15 cellular contexts compared by ENCODE assay signal in the genomic region with DNA sequence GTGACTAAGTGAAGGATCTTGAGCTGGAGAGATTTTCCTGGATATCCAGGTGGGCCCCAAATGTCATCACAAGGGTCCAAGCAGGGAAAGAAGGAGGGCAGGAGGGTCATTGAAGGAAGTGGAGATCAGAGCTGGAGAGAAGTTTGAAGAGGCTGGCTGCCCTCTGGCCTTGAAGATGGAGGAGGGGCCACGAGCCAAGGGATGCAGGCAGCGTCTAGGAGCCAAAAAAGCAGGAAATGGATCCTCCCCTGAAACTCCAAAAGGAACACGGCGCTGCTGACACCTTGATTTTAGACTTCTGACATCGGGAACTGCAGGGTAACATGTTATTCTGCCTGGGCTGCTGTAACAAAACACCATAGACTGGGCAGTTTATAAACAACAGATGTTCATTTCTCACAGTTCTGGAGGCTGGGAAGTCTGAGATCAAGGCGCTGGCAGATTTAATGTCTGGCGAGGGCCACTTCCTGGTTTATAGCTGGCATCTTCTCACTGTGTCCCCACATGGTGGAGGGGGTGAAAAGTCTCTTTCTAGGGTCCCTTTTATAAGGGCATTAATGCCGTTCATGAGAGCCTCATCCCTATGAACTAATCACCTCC. TPM values are rescaled to one million over a fixed set of nuclear protein-coding genes. Genes with fewer than 3 reads are reported as not detected.
DNase-seq lines count a peak whose midpoint lies in the region; TF ChIP-seq lines count a peak whose summit lies in the region.
"Had no signal": no experiment of that assay in that cellular context is flagged by ENCODE, and none has a peak within 500 bp of the region (broad histone marks: within the 10 kb centered on the region; RNA-seq: fewer than 3 reads in every experiment).

No MANE protein-coding gene starts in this region.

- 70 to 78% (median 76%) methylated on average over 8 of the region's 8 CpGs for WGBS in spleen, 5 donors

- DNase-seq in NCI-H510A treated with DMSO at 0.1 percent for 48 hours (lab: John Stamatoyannopoulos, UW) (peak; percentile 42), NCI-H510A (lab: John Stamatoyannopoulos, UW) (no peak), RPMI7951 (ENCODE audit: low read depth) (peak; percentile 68), fibroblast of the aortic adventitia (ENCODE audit: low read depth) (peak; percentile 20), spleen (peak; percentile 21), NCI-H1930 (lab: John Stamatoyannopoulos, UW) (no peak), tibial artery (no peak)
- no peak for DNase-seq in stimulated activated CD4-positive, alpha-beta T cell treated with anti-CD3 and anti-CD28 coated beads, Interleukin-15, amount 100 ng/mL, for 24 hours
- DNase-seq: 8988T; DMS153; islet precursor cell; stimulated activated naive B cell treated with anti-CD40 and anti-IgM and Interleukin-4, amounts not matched to agents 10 μg/mL and 1 μg/mL and 100 μg/mL, for 72 hours had no signal

- peaks cover 0 to 15% (median 3%) of the 10 kb centered on the region in 6 donors for H3K4me1 ChIP-seq in spleen
- peaks cover 0 to 19% (median 9%) of the 10 kb centered on the region in 4 donors for H3K4me1 ChIP-seq in tibial artery

- H3K9me3 ChIP-seq in spleen: no peaks in the 10 kb centered on the region
- H3K9me3 ChIP-seq in tibial artery: peaks cover 0 to 5% (median 0%) of the 10 kb centered on the region in 3 donors

- no peak for TF ChIP-seq POLR2A in spleen (IDR thresholded peaks at IDR 0.05)

- no peaks in the 10 kb centered on the region for H3K36me3 ChIP-seq in spleen
- H3K36me3 ChIP-seq in tibial artery: no peaks in the 10 kb centered on the region

- H3K27ac ChIP-seq in spleen: peak overlapping the region in 6 of 8 donors; percentile 41 to 68 (median 56)
- peak overlapping the region in 1 of 2 donors; percentile 28 for H3K27ac ChIP-seq in tibial artery

- no peak for TF ChIP-seq CTCF in fibroblast of the aortic adventitia (IDR thresholded peaks at IDR 0.05; ENCODE audit: insufficient read depth, low read length)
- no peak for TF ChIP-seq CTCF in spleen (IDR thresholded peaks at IDR 0.05 in 8 of 11, conservative IDR thresholded peaks at IDR 0.05 in 3 of 11)
- TF ChIP-seq CTCF in tibial artery (IDR thresholded peaks at IDR 0.05): no peak

- intact Hi-C loops in spleen (cut with DNase I; ENCODE audit: low total_unique reads) (no loop called here), tibial artery (cut with DNase I; ENCODE audit: low total_unique reads) (no loop called here)

- H3K27me3 ChIP-seq in spleen (replicated peaks in 1 of 7): no peaks in the 10 kb centered on the region
- H3K27me3 ChIP-seq in tibial artery: no peaks in the 10 kb centered on the region

- no peak overlapping the region for H3K4me3 ChIP-seq in fibroblast of the aortic adventitia (ENCODE audit: low read depth, low read length)
- H3K4me3 ChIP-seq in spleen: no peak overlapping the region
- H3K4me3 ChIP-seq in tibial artery: no peak overlapping the region

RNA-seq across cellular contexts. Expression of a gene that starts 28.8 kb away (rescaled TPM):
- total RNA-seq in RPMI7951 (2014; rRNA removed; shearing (Covaris generic)): 13.4 and 15.7 TPM in 2 replicates
- total RNA-seq in fibroblast of the aortic adventitia (ENCODE audit: low replicate concordance) (4.4 and 15.4 TPM in 2 replicates), spleen (10 to 100 TPM; 10.6 to 21.7 (median 16.2) TPM)
- 1 to 10 TPM; 1.9 to 3.0 (median 1.9) TPM for polyA plus RNA-seq in spleen

RNA-seq across cellular contexts. Expression of a gene that starts 32.2 kb away (rescaled TPM):
- not detected in 2 replicates for total RNA-seq in RPMI7951 (2014; rRNA removed; shearing (Covaris generic))
- total RNA-seq in fibroblast of the aortic adventitia (ENCODE audit: low replicate concordance) (not detected in 2 replicates), spleen (under 1 TPM in 5 of 7 donors, not detected in 2; 0.09 to 0.85 (median 0.28) TPM)
- under 1 TPM in 2 of 3 donors, not detected in 1; 0.02 to 0.03 TPM for polyA plus RNA-seq in spleen
- total RNA-seq: endothelial cell of umbilical vein, neural crest cell had no signal
- polyA plus RNA-seq: aorta, endothelial cell of umbilical vein had no signal

Comparison
In these comparisons a context has a peak if more than half of its experiments do, and no peak if none do; other contexts are left out.
1. DNase-seq: peak in NCI-H510A treated with DMSO at 0.1 percent for 48 hours (single experiment), RPMI7951 (single experiment), fibroblast of the aortic adventitia (single experiment) and spleen (single experiment); none in NCI-H510A (single experiment), stimulated activated CD4-positive, alpha-beta T cell treated with anti-CD3 and anti-CD28 coated beads, Interleukin-15, amount 100 ng/mL, for 24 hours (single experiment), NCI-H1930 (0 of 2) and tibial artery (0 of 2).